8 cellular contexts compared by ENCODE assay signal in genomic region chr5:10565785-10566506, GRCh38. TPM values are rescaled to one million over a fixed set of nuclear protein-coding genes. Genes with fewer than 3 reads are reported as not detected.
DNase-seq lines count a peak whose midpoint lies in the region; TF ChIP-seq lines count a peak whose summit lies in the region.

No MANE protein-coding gene starts in this region.

- peaks cover 25 to 79% (median 67%) of the 10 kb centered on the region in 6 donors for H3K4me1 ChIP-seq in spleen

- no peak for TF ChIP-seq POLR2A in spleen (IDR thresholded peaks at IDR 0.05)

- 32 to 53% (median 43%) methylated on average over 10 to 11 of the region's 11 CpGs for WGBS in spleen, 5 donors

- H3K36me3 ChIP-seq in spleen = no peaks in the 10 kb centered on the region

- H3K27me3 ChIP-seq in spleen (replicated peaks in 1 of 7) = peaks cover 0 to 37% (median 0%) of the 10 kb centered on the region in 7 donors

- no peaks in the 10 kb centered on the region for H3K9me3 ChIP-seq in spleen

- DNase-seq in NCI-H82 (lab: John Stamatoyannopoulos, UW) (peak; percentile 52), NCI-H82 treated with DMSO at 0.1 percent for 48 hours (lab: John Stamatoyannopoulos, UW; ENCODE audit: unreplicated experiment) (no peak), RPMI8226 (peak; percentile 19), fibroblast of villous mesenchyme (ENCODE audit: low read depth) (no peak), spleen (no peak), EL (no peak), NCI-H2081 treated with DMSO at 0.1 percent for 48 hours (lab: John Stamatoyannopoulos, UW) (no peak), NCI-H774 (lab: John Stamatoyannopoulos, UW) (no peak)

- H3K4me3 ChIP-seq in fibroblast of villous mesenchyme (ENCODE audit: low read depth, low read length) = peak overlapping the region; percentile 75
- H3K4me3 ChIP-seq in spleen = peak overlapping the region; percentile 58 to 86 (median 75)

- intact Hi-C loops in spleen (cut with DNase I; ENCODE audit: low total_unique reads) = no loop called here

- TF ChIP-seq CTCF in fibroblast of villous mesenchyme (IDR thresholded peaks at IDR 0.05; ENCODE audit: insufficient read depth, low read depth, low read length) (no peak), spleen (IDR thresholded peaks at IDR 0.05 in 8 of 11, conservative IDR thresholded peaks at IDR 0.05 in 3 of 11) (no peak)

- peak overlapping the region in 6 of 8 donors; percentile 13 to 93 (median 90) for H3K27ac ChIP-seq in spleen

RNA-seq across cellular contexts. Expression of gene ANKRD33B, which starts 2.1 kb away (rescaled TPM):
- total RNA-seq in fibroblast of villous mesenchyme (1.6 and 2.6 TPM in 2 replicates), spleen (10 to 100 TPM; 20.7 to 37.8 (median 26.7) TPM)
- polyA plus RNA-seq in spleen = 1 to 10 TPM; 2.0 to 5.3 (median 2.4) TPM

Comparison
In these comparisons a context has a peak if more than half of its experiments do, and no peak if none do; other contexts are left out.
1. DNase-seq: peak in NCI-H82 (single experiment) and RPMI8226 (single experiment); none in NCI-H82 treated with DMSO at 0.1 percent for 48 hours (single experiment), fibroblast of villous mesenchyme (single experiment), spleen (single experiment), EL (single experiment), NCI-H2081 treated with DMSO at 0.1 percent for 48 hours (single experiment) and NCI-H774 (single experiment).